Comparison of ENCODE assay signal across 9 cellular contexts in genomic region chr2:26246818-26247217, GRCh38. TPM values are rescaled to one million over a fixed set of nuclear protein-coding genes. Genes with fewer than 3 reads are reported as not detected.
DNase-seq lines count a peak whose midpoint lies in the region; ATAC-seq and TF ChIP-seq lines count a peak whose summit lies in the region.
"Had no signal": no experiment of that assay in that cellular context is flagged by ENCODE, and none has a peak within 500 bp of the region (broad histone marks: within the 10 kb centered on the region; RNA-seq: fewer than 3 reads in every experiment).

No MANE protein-coding gene starts in this region.

- H3K4me3 ChIP-seq in epithelial cell of proximal tubule (ENCODE audit: low read depth, low read length), result peak overlapping the region; percentile 15
- peak overlapping the region; percentile 23 to 65 (median 30) for H3K4me3 ChIP-seq in skeletal muscle tissue (ENCODE audit: low read length in 3 of 3)
- H3K4me3 ChIP-seq: lung, thoracic aorta had no signal

- TF ChIP-seq CTCF in epithelial cell of proximal tubule (conservative IDR thresholded peaks at IDR 0.05; ENCODE audit: low read depth, low read length) (no peak), GM10266 (IDR thresholded peaks at IDR 0.05; ENCODE audit: control insufficient read depth, insufficient read depth, low read depth, missing control alignments) (no peak)

- H3K4me1 ChIP-seq in skeletal muscle tissue (ENCODE audit: control insufficient read depth in 3 of 3, insufficient read depth in 3 of 3, low read length in 3 of 3), result peaks cover 14 to 44% (median 34%) of the 10 kb centered on the region in 3 donors

- CTCF ChIA-PET in HEK293T (lab: Yijun Ruan, JAX), result interaction anchor here (0.7 kb wide), 1 partner anchor 84 kb away, joined by 3 read pairs; no protein-coding TSS in a partner anchor

- DNase-seq in HEK293T (ENCODE audit: extremely low spot score), result no peak
- DNase-seq in SK-MEL-5 (ENCODE audit: low read depth, low spot score), result peak; percentile 68
- no peak for DNase-seq in epithelial cell of proximal tubule (ENCODE audit: low read depth)
- DNase-seq in GM10266 (ENCODE audit: extremely low spot score), result no peak

- H3K27ac ChIP-seq in skeletal muscle tissue (ENCODE audit: low read depth, low read length), result peak overlapping the region; percentile 98
- H3K27ac ChIP-seq: thoracic aorta had no signal

- POLR2A ChIA-PET in HEK293T (lab: Yijun Ruan, JAX), result interaction anchor here (1.3 to 2.5 kb wide), 2 partner anchors 12 to 99 kb away, joined by 3 to 7 read pairs; partner anchors contain the start of gene SELENOI

- peaks cover 0 to 3% (median 0%) of the 10 kb centered on the region in 3 donors for H3K36me3 ChIP-seq in skeletal muscle tissue (ENCODE audit: control insufficient read depth in 3 of 3, insufficient read depth in 3 of 3, low read length in 3 of 3)
- H3K36me3 ChIP-seq: thoracic aorta had no signal

- no peaks in the 10 kb centered on the region for H3K27me3 ChIP-seq in skeletal muscle tissue (ENCODE audit: control insufficient read depth in 3 of 3, insufficient read depth in 3 of 3, low read length in 3 of 3)

- ATAC-seq in GM18873 (IDR thresholded peaks at IDR 0.05; ENCODE audit: low FRiP score, unreplicated experiment), result no peak
- no peak for ATAC-seq in HG03097 (IDR thresholded peaks at IDR 0.05; ENCODE audit: low FRiP score, unreplicated experiment)

- in situ Hi-C loops in SK-MEL-5 (cut with HindIII; ENCODE audit: low pct_unique_long_range_greater_than_20kb, low sequenced_read_pairs), result no loop called here

- H3K9me3 ChIP-seq in skeletal muscle tissue (ENCODE audit: control insufficient read depth in 3 of 3, low read length in 3 of 3), result no peaks in the 10 kb centered on the region
- H3K9me3 ChIP-seq: thoracic aorta had no signal

- H3K9ac ChIP-seq in skeletal muscle tissue (ENCODE audit: low read depth in 1 of 3, low read length in 3 of 3), result peak overlapping the region; percentile 23 to 96 (median 94)

TF ChIP-seq in HEK293T, 16 proteins besides CTCF, POLR2A, EP300 and RAD21:
- no peak for TF ChIP-seq SP1 (IDR thresholded peaks at IDR 0.05)
- TF ChIP-seq BHLHE40 (IDR thresholded peaks at IDR 0.05; ENCODE audit: borderline replicate concordance), result no peak
- no peak for TF ChIP-seq NFRKB (IDR thresholded peaks at IDR 0.05)
- TF ChIP-seq HDGF (IDR thresholded peaks at IDR 0.05; ENCODE audit: borderline replicate concordance), result no peak
- peak; percentile 49 for TF ChIP-seq L3MBTL2 (conservative IDR thresholded peaks at IDR 0.05)
- no peak for TF ChIP-seq ZNF384 (IDR thresholded peaks at IDR 0.05)

RNA-seq across cellular contexts. Expression of gene HADHB, which starts 2.1 kb away (rescaled TPM):
- 219 and 229 TPM in 2 replicates for total RNA-seq in SK-MEL-5 (2014; rRNA removed; shearing (Covaris generic))
- polyA plus RNA-seq in SK-MEL-5 (2015; cell fraction: cytosol; rRNA removed), result 146 and 169 TPM in 2 replicates
- 116 and 142 TPM in 2 replicates for polyA plus RNA-seq in SK-MEL-5 (2015; cell fraction: nucleus; rRNA removed)
- 71.1 and 77.8 TPM in 2 replicates for total RNA-seq in epithelial cell of proximal tubule
- 118 TPM for total RNA-seq in skeletal muscle tissue

RNA-seq across cellular contexts. Expression of gene HADHA, which starts 2.4 kb away (rescaled TPM):
- total RNA-seq in SK-MEL-5 (2014; rRNA removed; shearing (Covaris generic)), result 360 and 366 TPM in 2 replicates
- 188 and 224 TPM in 2 replicates for polyA plus RNA-seq in SK-MEL-5 (2015; cell fraction: cytosol; rRNA removed)
- polyA plus RNA-seq in SK-MEL-5 (2015; cell fraction: nucleus; rRNA removed), result 106 TPM in 2 replicates
- total RNA-seq in epithelial cell of proximal tubule (89.0 and 105 TPM in 2 replicates), skeletal muscle tissue (174 TPM)
